ENCODE assay signal across 10 cellular contexts in genomic region chr2:206989306-206989705, GRCh38. TPM values are rescaled to one million over a fixed set of nuclear protein-coding genes. Genes with fewer than 3 reads are reported as not detected.
DNase-seq lines count a peak whose midpoint lies in the region; ATAC-seq and TF ChIP-seq lines count a peak whose summit lies in the region.
"Had no signal": no experiment of that assay in that cellular context is flagged by ENCODE, and none has a peak within 500 bp of the region (broad histone marks: within the 10 kb centered on the region; RNA-seq: fewer than 3 reads in every experiment).

No MANE protein-coding gene starts in this region.

- H3K9me2 ChIP-seq in GM23248 (ENCODE audit: insufficient read depth) (no peaks in the 10 kb centered on the region), Loucy (replicated peaks; ENCODE audit: low read depth, low read length) (no peaks in the 10 kb centered on the region)

- TF ChIP-seq POLR2A in adrenal gland (IDR thresholded peaks at IDR 0.05) (no peak), upper lobe of left lung (IDR thresholded peaks at IDR 0.05) (no peak)

- TF ChIP-seq CTCF in right atrium auricular region (IDR thresholded peaks at IDR 0.05) = peak in 1 of 2 donors; percentile 79
- TF ChIP-seq CTCF in Loucy (conservative IDR thresholded peaks at IDR 0.05; ENCODE audit: low read length) = peak; percentile 82
- peak; percentile 59 to 71 (median 66) for TF ChIP-seq CTCF in adrenal gland (IDR thresholded peaks at IDR 0.05)
- TF ChIP-seq CTCF in upper lobe of left lung (IDR thresholded peaks at IDR 0.05) = peak; percentile 54 to 74 (median 66)

- H3K9me3 ChIP-seq in right atrium auricular region = no peaks in the 10 kb centered on the region
- H3K9me3 ChIP-seq in GM23248 (ENCODE audit: low read depth) = no peaks in the 10 kb centered on the region
- no peaks in the 10 kb centered on the region for H3K9me3 ChIP-seq in Loucy (ENCODE audit: insufficient read depth, low read depth, low read length)
- no peaks in the 10 kb centered on the region for H3K9me3 ChIP-seq in adrenal gland (replicated peaks in 1 of 3)
- no peaks in the 10 kb centered on the region for H3K9me3 ChIP-seq in upper lobe of left lung

- H3F3A ChIP-seq in GM23248 (ENCODE audit: insufficient read depth) (no peaks in the 10 kb centered on the region), Loucy (ENCODE audit: low read depth) (peaks cover 8% of the 10 kb centered on the region; the same call in 1 of the 2 replicates)

- H3K27me3 ChIP-seq in right atrium auricular region = no peaks in the 10 kb centered on the region
- H3K27me3 ChIP-seq in GM23248 (replicated peaks; ENCODE audit: insufficient read depth) = no peaks in the 10 kb centered on the region
- H3K27me3 ChIP-seq in Loucy (ENCODE audit: insufficient read depth, low read length, poor library complexity, severe bottlenecking) = no peaks in the 10 kb centered on the region
- no peaks in the 10 kb centered on the region for H3K27me3 ChIP-seq in adrenal gland
- no peaks in the 10 kb centered on the region for H3K27me3 ChIP-seq in upper lobe of left lung

- H2AFZ ChIP-seq in GM23248 (no peak overlapping the region), Loucy (ENCODE audit: low read length) (0 out of 2 replicates have a peak overlapping the region, but pooled peaks have one; percentile 6)

- H4K20me1 ChIP-seq in GM23248 (ENCODE audit: insufficient read depth) = no peaks in the 10 kb centered on the region
- no peaks in the 10 kb centered on the region for H4K20me1 ChIP-seq in Loucy (ENCODE audit: insufficient read depth, low read length, poor library complexity, severe bottlenecking)

- ATAC-seq in Right ventricle myocardium superior (ENCODE audit: poor library complexity) = peak; percentile 94
- peak; percentile 52 for ATAC-seq in left colon
- ATAC-seq in upper lobe of left lung (ENCODE audit: low FRiP score in 2 of 2) = peak; percentile 75 to 80

- H3K36me3 ChIP-seq in right atrium auricular region (no peaks in the 10 kb centered on the region), GM23248 (ENCODE audit: low read depth) (no peaks in the 10 kb centered on the region), Loucy (ENCODE audit: insufficient read depth, low read length) (no peaks in the 10 kb centered on the region), adrenal gland (replicated peaks in 1 of 2) (no peaks in the 10 kb centered on the region), upper lobe of left lung (no peaks in the 10 kb centered on the region)

- H3K4me1 ChIP-seq in right atrium auricular region (no peaks in the 10 kb centered on the region), GM23248 (ENCODE audit: insufficient read depth) (peaks cover 11% of the 10 kb centered on the region), Loucy (ENCODE audit: insufficient read depth, low read length, poor library complexity, severe bottlenecking) (peaks cover 19% of the 10 kb centered on the region), adrenal gland (replicated peaks in 1 of 2) (no peaks in the 10 kb centered on the region), upper lobe of left lung (peaks cover 0 to 6% (median 4%) of the 10 kb centered on the region in 4 donors)

- intact Hi-C loops in Right ventricle myocardium superior (cut with DNase I) = loop anchor here (10.0 kb wide), 1 partner anchor 175 kb away; the partner anchor contains the start of gene KLF7
- intact Hi-C loops in adrenal gland (cut with DNase I) = loop anchor here (10.0 kb wide), 4 partner anchors 165 to 355 kb away; no protein-coding TSS in a partner anchor
- intact Hi-C loops in left colon (cut with DNase I, micrococcal nuclease) = no loop called here

- no peak for TF ChIP-seq EP300 in upper lobe of left lung (IDR thresholded peaks at IDR 0.05)

- in situ Hi-C loops in GM23248 (cut with MboI) = no loop called here

- H3K27ac ChIP-seq in right atrium auricular region (no peak overlapping the region), GM23248 (no peak overlapping the region), adrenal gland (no peak overlapping the region), upper lobe of left lung (no peak overlapping the region)

- H3K9ac ChIP-seq in GM23248 = no peak overlapping the region
- H3K9ac ChIP-seq in Loucy (ENCODE audit: low read depth, low read length, poor library complexity, severe bottlenecking) = no peak overlapping the region

- WGBS in GM23248 (ENCODE audit: low coverage in 1 of 2, low lambda C conversion rate in 2 of 2, missing lambda C conversion rate in 2 of 2), 2 experiments = 52 to 53% methylated on average over 6 of the region's 6 CpGs
- WGBS in adrenal gland, 4 donors = 26 to 41% (median 32%) methylated on average over 6 of the region's 6 CpGs
- 19 to 31% methylated on average over 5 to 6 of the region's 6 CpGs for WGBS in upper lobe of left lung, 2 donors

- H3K4me3 ChIP-seq in right atrium auricular region = no peak overlapping the region
- no peak overlapping the region for H3K4me3 ChIP-seq in GM23248
- H3K4me3 ChIP-seq in Loucy (ENCODE audit: low read length, poor library complexity, severe bottlenecking) = no peak overlapping the region
- no peak overlapping the region for H3K4me3 ChIP-seq in adrenal gland
- H3K4me3 ChIP-seq in upper lobe of left lung = no peak overlapping the region

- H3K4me2 ChIP-seq in GM23248 (ENCODE audit: unreplicated experiment) = no peak overlapping the region
- peak overlapping the region; percentile 3 for H3K4me2 ChIP-seq in Loucy (ENCODE audit: low read depth, low read length, poor library complexity, severe bottlenecking)

- DNase-seq in Right ventricle myocardium superior = peak; percentile 50
- DNase-seq in right atrium auricular region (ENCODE audit: low spot score) = no peak
- peak; percentile 37 for DNase-seq in GM23248
- DNase-seq in adrenal gland = peak; percentile 21 to 55 (median 50)
- peak in 1 of 2 donors; percentile 15 for DNase-seq in left colon
- peak in 1 of 2 donors; percentile 54 for DNase-seq in upper lobe of left lung
- no peak for DNase-seq in inferior parietal cortex (ENCODE audit: extremely low spot score)

- H3K79me2 ChIP-seq in GM23248 (ENCODE audit: insufficient read depth) = no peaks in the 10 kb centered on the region
- no peaks in the 10 kb centered on the region for H3K79me2 ChIP-seq in Loucy (ENCODE audit: insufficient read depth, low read length)

RNA-seq across cellular contexts. Expression of gene CPO, which starts 50.0 kb away (rescaled TPM):
- total RNA-seq in Right ventricle myocardium superior (not detected), right atrium auricular region (not detected), adrenal gland (under 1 TPM in 7 of 8 donors, not detected in 1; 0.24 to 0.74 (median 0.55) TPM), left colon (not detected), upper lobe of left lung (not detected)
- not detected in 2 replicates for total RNA-seq in GM23248 (2014; rRNA removed; shearing (Covaris generic))
- polyA plus RNA-seq in GM23248 (2016; fragmentation: Nextera tagmentation; extraction: Ambion mirVana) (0.20 TPM in 1 of 2 replicates, not detected in the other), adrenal gland (1 to 10 TPM; 1.2 to 5.7 (median 1.6) TPM)
- total RNA-seq: glomerular endothelial cell, temporal lobe had no signal

Comparison
In these comparisons a context has a peak if more than half of its experiments do, and no peak if none do; other contexts are left out.
1. DNase-seq: peak in Right ventricle myocardium superior (single experiment), GM23248 (single experiment) and adrenal gland (7 of 7); none in right atrium auricular region (single experiment) and inferior parietal cortex (single experiment).
2. intact Hi-C loops: an anchor here in Right ventricle myocardium superior (10.0 kb wide) and adrenal gland (10.0 kb wide); none called in left colon.
3. Peak in every context shown above with its lines, with median percentiles within 50 percentile points of each other: ATAC-seq.